22 cellular contexts compared by ENCODE assay signal in the genomic region with DNA sequence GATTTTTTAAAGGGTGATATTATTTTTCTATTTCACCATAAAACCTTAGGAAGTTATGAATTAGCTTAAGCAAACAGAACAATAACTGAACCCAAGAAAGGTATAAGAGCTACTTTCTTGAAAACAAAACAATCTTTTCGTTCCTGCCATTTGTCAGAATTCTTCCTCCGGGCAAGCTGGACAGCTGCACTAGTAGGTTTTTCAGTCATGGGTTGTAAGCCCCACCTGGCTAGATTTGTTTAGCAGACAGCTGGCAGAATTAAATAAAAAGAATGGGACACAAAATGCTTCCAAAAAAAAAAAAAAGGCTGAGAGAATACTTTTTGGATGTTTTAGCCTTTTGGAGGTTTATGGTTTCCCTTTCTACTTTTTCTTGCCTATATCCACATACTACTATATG.
"Had no signal": no experiment of that assay in that cellular context is flagged by ENCODE, and none has a peak within 500 bp of the region (broad histone marks: within the 10 kb centered on the region; RNA-seq: fewer than 3 reads in every experiment).

No MANE protein-coding gene starts in this region.

- DNase-seq: activated CD4-positive, alpha-beta T cell treated with anti-CD3 and anti-CD28 coated beads for 48 hours; activated CD4-positive, alpha-beta T cell treated with anti-CD3 and anti-CD28 coated beads, Interleukin-2, amount 50 U/mL, for 4 hours; activated CD8-positive, alpha-beta memory T cell treated with anti-CD3 and anti-CD28 coated beads, Interleukin-2, amount 50 U/mL, for 48 hours; activated CD8-positive, alpha-beta T cell treated with anti-CD3 and anti-CD28 coated beads, Interleukin-2, amount 10 ng/mL, durations not matched to agents 7 days and 5 days; activated T-cell treated with anti-CD3 and anti-CD28 coated beads, Interleukin-2, amount 50 U/mL, for 1 hour; aorta; central memory CD4-positive, alpha-beta T cell; MG63; MV-4-11; NCI-H1092 treated with DMSO at 0.1 percent for 48 hours; NCI-H1417 treated with DMSO at 0.1 percent for 48 hours; NCI-H187; NCI-H2081; NCI-H226; NCI-H510A; NK-92 treated with Interleukin-12 subunit alpha and Interleukin-12 subunit beta, amount 100 ng/mL, for 24 hours; Peyer's patch; Right ventricle myocardium superior had no signal

- ATAC-seq: activated CD4-positive, CD25-positive, alpha-beta regulatory T cell treated with anti-CD3 and anti-CD28 coated beads, Interleukin-2, amount 50 U/mL, for 24 hours; activated CD8-positive, alpha-beta T cell treated with anti-CD3 and anti-CD28 coated beads, Interleukin-2, amount 10 ng/mL, durations not matched to agents 7 days and 5 days had no signal

- H3K9me3 ChIP-seq: MG63, Peyer's patch, SJSA1 had no signal

- H3K4me2 ChIP-seq: KMS-11 had no signal

- H3K4me3 ChIP-seq: MG63, Peyer's patch, SJSA1 had no signal

- H3K9ac ChIP-seq: KMS-11 had no signal

- H3K4me1 ChIP-seq: Peyer's patch, SJSA1 had no signal

- H3K36me3 ChIP-seq: MG63, Peyer's patch, SJSA1 had no signal

- H3K27me3 ChIP-seq: MG63, Peyer's patch, SJSA1 had no signal

- H3K27ac ChIP-seq: KMS-11, Peyer's patch, RWPE1, SJSA1 had no signal
